ENCODE assay signal across 24 cellular contexts in genomic region chr2:25899404-25899925, GRCh38. TPM values are rescaled to one million over a fixed set of nuclear protein-coding genes. Genes with fewer than 3 reads are reported as not detected.
DNase-seq lines count a peak whose midpoint lies in the region; ATAC-seq and TF ChIP-seq lines count a peak whose summit lies in the region.
"Had no signal": no experiment of that assay in that cellular context is flagged by ENCODE, and none has a peak within 500 bp of the region (broad histone marks: within the 10 kb centered on the region; RNA-seq: fewer than 3 reads in every experiment).

No MANE protein-coding gene starts in this region.

- H3K36me3 ChIP-seq in SJSA1 (no peaks in the 10 kb centered on the region), upper lobe of right lung (no peaks in the 10 kb centered on the region)

- H3K27me3 ChIP-seq in SJSA1 (replicated peaks) (no peaks in the 10 kb centered on the region), upper lobe of right lung (no peaks in the 10 kb centered on the region)

- H3K36me3 Mint-ChIP-seq in activated naive CD8-positive, alpha-beta T cell treated with anti-CD3 and anti-CD28 coated beads, Interleukin-2, amount 50 U/mL, for 24 hours (ENCODE audit: low read depth): no peaks in the 10 kb centered on the region
- no peaks in the 10 kb centered on the region for H3K36me3 Mint-ChIP-seq in activated naive CD8-positive, alpha-beta T cell treated with anti-CD3 and anti-CD28 coated beads for 36 hours
- H3K36me3 Mint-ChIP-seq: CD8-positive, alpha-beta memory T cell had no signal

- no peaks in the 10 kb centered on the region for H3K9me3 Mint-ChIP-seq in activated naive CD8-positive, alpha-beta T cell treated with anti-CD3 and anti-CD28 coated beads, Interleukin-2, amount 50 U/mL, for 24 hours
- no peaks in the 10 kb centered on the region for H3K9me3 Mint-ChIP-seq in activated naive CD8-positive, alpha-beta T cell treated with anti-CD3 and anti-CD28 coated beads for 36 hours
- H3K9me3 Mint-ChIP-seq: CD8-positive, alpha-beta memory T cell had no signal

- H3K4me3 Mint-ChIP-seq in activated naive CD8-positive, alpha-beta T cell treated with anti-CD3 and anti-CD28 coated beads, Interleukin-2, amount 50 U/mL, for 24 hours: no peak overlapping the region
- no peak overlapping the region for H3K4me3 Mint-ChIP-seq in activated naive CD8-positive, alpha-beta T cell treated with anti-CD3 and anti-CD28 coated beads for 36 hours
- H3K4me3 Mint-ChIP-seq: B cell; CD8-positive, alpha-beta memory T cell had no signal

- peaks cover 3% of the 10 kb centered on the region for H3K4me1 Mint-ChIP-seq in activated naive CD8-positive, alpha-beta T cell treated with anti-CD3 and anti-CD28 coated beads, Interleukin-2, amount 50 U/mL, for 24 hours
- peaks cover 2% of the 10 kb centered on the region for H3K4me1 Mint-ChIP-seq in activated naive CD8-positive, alpha-beta T cell treated with anti-CD3 and anti-CD28 coated beads for 36 hours
- H3K4me1 Mint-ChIP-seq: CD8-positive, alpha-beta memory T cell had no signal

- H3K4me1 ChIP-seq in SJSA1 (replicated peaks): peaks cover 30% of the 10 kb centered on the region
- H3K4me1 ChIP-seq in upper lobe of right lung: no peaks in the 10 kb centered on the region

- no peaks in the 10 kb centered on the region for H3K27me3 Mint-ChIP-seq in activated naive CD8-positive, alpha-beta T cell treated with anti-CD3 and anti-CD28 coated beads, Interleukin-2, amount 50 U/mL, for 24 hours
- H3K27me3 Mint-ChIP-seq in activated naive CD8-positive, alpha-beta T cell treated with anti-CD3 and anti-CD28 coated beads for 36 hours: no peaks in the 10 kb centered on the region
- H3K27me3 Mint-ChIP-seq: B cell; CD8-positive, alpha-beta memory T cell had no signal

- DNase-seq in activated naive CD8-positive, alpha-beta T cell treated with anti-CD3 and anti-CD28 coated beads, Interleukin-2, amount 50 U/mL, for 24 hours: no peak
- DNase-seq in activated naive CD8-positive, alpha-beta T cell treated with anti-CD3 and anti-CD28 coated beads for 36 hours: no peak
- DNase-seq in SJSA1 (ENCODE audit: low read depth in 1 of 2, low spot score in 2 of 2) (peak; percentile 79 to 82), fibroblast of pulmonary artery (ENCODE audit: low read depth) (peak; percentile 33), upper lobe of right lung (peak; percentile 16), NCI-H1092 (lab: John Stamatoyannopoulos, UW) (no peak)
- no peak for DNase-seq in stimulated activated CD4-positive, alpha-beta T cell treated with anti-CD3 and anti-CD28 coated beads, Interleukin-4, amount 100 ng/mL, for 1 hour
- DNase-seq: CD8-positive, alpha-beta memory T cell; DMS 273 treated with DMSO at 0.1 percent for 48 hours; DMS79; GF-D8; KBM-7; NCI-H1417; NCI-H1694 treated with DMSO at 0.1 percent for 48 hours; NCI-H2081; NCI-H2227 treated with DMSO at 0.1 percent for 48 hours; NCI-H526 treated with DMSO at 0.1 percent for 48 hours; SHP77 treated with DMSO at 0.1 percent for 48 hours had no signal

- H3K9me3 ChIP-seq in SJSA1 (replicated peaks) (no peaks in the 10 kb centered on the region), upper lobe of right lung (no peaks in the 10 kb centered on the region)

- peak; percentile 24 for ATAC-seq in activated naive CD8-positive, alpha-beta T cell treated with anti-CD3 and anti-CD28 coated beads, Interleukin-2, amount 50 U/mL, for 24 hours
- ATAC-seq in upper lobe of right lung (peak; percentile 34), GM19035 (IDR thresholded peaks at IDR 0.05; ENCODE audit: unreplicated experiment) (no peak)
- ATAC-seq: Panc1 had no signal

- H3K27ac Mint-ChIP-seq in activated naive CD8-positive, alpha-beta T cell treated with anti-CD3 and anti-CD28 coated beads, Interleukin-2, amount 50 U/mL, for 24 hours: no peak overlapping the region
- H3K27ac Mint-ChIP-seq in activated naive CD8-positive, alpha-beta T cell treated with anti-CD3 and anti-CD28 coated beads for 36 hours: no peak overlapping the region
- H3K27ac Mint-ChIP-seq: B cell had no signal

- no peak for TF ChIP-seq CTCF in fibroblast of pulmonary artery (IDR thresholded peaks at IDR 0.05; ENCODE audit: low read length, missing control alignments)
- no peak for TF ChIP-seq CTCF in upper lobe of right lung (IDR thresholded peaks at IDR 0.05)

- H3K27ac ChIP-seq in SJSA1: no peak overlapping the region
- no peak overlapping the region for H3K27ac ChIP-seq in upper lobe of right lung
- H3K27ac ChIP-seq: 22Rv1, C4-2B, SK-N-MC had no signal

- H3K4me3 ChIP-seq in SJSA1: no peak overlapping the region
- H3K4me3 ChIP-seq in fibroblast of pulmonary artery (replicated peaks; ENCODE audit: low read depth, low read length): no peak overlapping the region
- H3K4me3 ChIP-seq in upper lobe of right lung: no peak overlapping the region
- H3K4me3 ChIP-seq: SK-N-MC had no signal

- intact Hi-C loops in upper lobe of right lung (cut with DNase I): no loop called here

RNA-seq across cellular contexts. Expression of gene ASXL2, which starts 21.2 kb away (rescaled TPM):
- total RNA-seq in activated naive CD8-positive, alpha-beta T cell treated with anti-CD3 and anti-CD28 coated beads for 36 hours: 10 to 100 TPM; 36.2 to 39.6 TPM
- total RNA-seq in SJSA1 (2014; rRNA removed; shearing (Covaris generic)): 7.0 and 11.4 TPM in 2 replicates
- total RNA-seq in upper lobe of right lung: 34.3 TPM

Comparison
In these comparisons a context has a peak if more than half of its experiments do, and no peak if none do; other contexts are left out.
1. DNase-seq: peak in SJSA1 (2 of 2), fibroblast of pulmonary artery (single experiment) and upper lobe of right lung (single experiment); none in activated naive CD8-positive, alpha-beta T cell treated with anti-CD3 and anti-CD28 coated beads, Interleukin-2, amount 50 U/mL, for 24 hours (single experiment), activated naive CD8-positive, alpha-beta T cell treated with anti-CD3 and anti-CD28 coated beads for 36 hours (single experiment), NCI-H1092 (single experiment) and stimulated activated CD4-positive, alpha-beta T cell treated with anti-CD3 and anti-CD28 coated beads, Interleukin-4, amount 100 ng/mL, for 1 hour (single experiment).